20 cellular contexts compared by ENCODE assay signal in genomic region chr1:69485616-69486015, GRCh38.
"Had no signal": no experiment of that assay in that cellular context is flagged by ENCODE, and none has a peak within 500 bp of the region (broad histone marks: within the 10 kb centered on the region; RNA-seq: fewer than 3 reads in every experiment).

No MANE protein-coding gene starts in this region.

- H3K9me3 Mint-ChIP-seq: type B pancreatic cell had no signal

- H3K4me1 Mint-ChIP-seq: naive thymus-derived CD4-positive, alpha-beta T cell had no signal

- H3K27ac ChIP-seq: coronary artery, heart right ventricle, neutrophil, stomach, thoracic aorta had no signal

- H3K27me3 Mint-ChIP-seq: naive thymus-derived CD4-positive, alpha-beta T cell; type B pancreatic cell had no signal

- H3K4me1 ChIP-seq: heart right ventricle, stomach had no signal

- ATAC-seq: heart right ventricle; left colon; left ventricle myocardium superior; naive thymus-derived CD4-positive, alpha-beta T cell; right cardiac atrium had no signal

- H3K4me3 Mint-ChIP-seq: naive thymus-derived CD4-positive, alpha-beta T cell; type B pancreatic cell had no signal

- DNase-seq: effector CD4-positive, alpha-beta T cell; heart right ventricle; hypothalamus; islet precursor cell; left colon; left ventricle myocardium superior; naive thymus-derived CD4-positive, alpha-beta T cell; right cardiac atrium; small intestine; stimulated activated CD4-positive, alpha-beta T cell treated with anti-CD3 and anti-CD28 coated beads, Interleukin-12 subunit alpha, Interleukin-12 subunit beta, amount 100 ng/mL, for 4 hours; stimulated activated naive CD4-positive, alpha-beta T cell; stomach; substantia nigra had no signal

- H3K4me3 ChIP-seq: coronary artery, heart right ventricle, lung, stomach, thoracic aorta had no signal

- FAIRE-seq: frontal cortex, small intestine, urothelium cell line had no signal

- H3K36me3 ChIP-seq: heart right ventricle, neutrophil, stomach, thoracic aorta had no signal

- H3K27me3 ChIP-seq: heart right ventricle, neutrophil, stomach had no signal

- H3K27ac Mint-ChIP-seq: naive thymus-derived CD4-positive, alpha-beta T cell; type B pancreatic cell had no signal

- H3K9me3 ChIP-seq: neutrophil, stomach, thoracic aorta had no signal

- H3K36me3 Mint-ChIP-seq: type B pancreatic cell had no signal
